Comparison of ENCODE assay signal across 1 cellular context in the genomic region with DNA sequence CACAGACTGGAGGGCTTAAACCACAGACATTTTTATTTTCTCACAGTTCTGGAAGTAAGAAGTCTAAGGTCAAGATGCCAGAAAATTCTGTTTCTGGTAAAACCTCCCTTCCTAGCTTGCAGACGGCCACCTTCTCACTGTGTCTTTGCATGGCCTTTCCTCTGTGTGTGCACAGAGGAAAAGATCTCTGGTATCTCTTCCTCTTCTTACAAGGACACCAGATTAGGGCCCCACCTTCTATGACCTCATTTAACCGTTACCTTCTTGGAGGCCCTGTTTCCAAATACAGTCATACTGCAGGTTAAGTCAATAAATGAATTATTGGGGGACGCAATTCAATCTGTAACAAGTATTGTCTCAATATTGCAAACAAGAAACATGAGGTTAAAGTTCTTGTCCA.
A peak's percentile ranks its signal among the peaks of the same experiment; 100 is the strongest.
TF ChIP-seq lines count a peak whose summit lies in the region.

No MANE protein-coding gene starts in this region.

TF ChIP-seq in K562, 482 proteins besides CTCF, POLR2A, EP300 and RAD21 (continued from another document):
- TF ChIP-seq, protein P1, sequence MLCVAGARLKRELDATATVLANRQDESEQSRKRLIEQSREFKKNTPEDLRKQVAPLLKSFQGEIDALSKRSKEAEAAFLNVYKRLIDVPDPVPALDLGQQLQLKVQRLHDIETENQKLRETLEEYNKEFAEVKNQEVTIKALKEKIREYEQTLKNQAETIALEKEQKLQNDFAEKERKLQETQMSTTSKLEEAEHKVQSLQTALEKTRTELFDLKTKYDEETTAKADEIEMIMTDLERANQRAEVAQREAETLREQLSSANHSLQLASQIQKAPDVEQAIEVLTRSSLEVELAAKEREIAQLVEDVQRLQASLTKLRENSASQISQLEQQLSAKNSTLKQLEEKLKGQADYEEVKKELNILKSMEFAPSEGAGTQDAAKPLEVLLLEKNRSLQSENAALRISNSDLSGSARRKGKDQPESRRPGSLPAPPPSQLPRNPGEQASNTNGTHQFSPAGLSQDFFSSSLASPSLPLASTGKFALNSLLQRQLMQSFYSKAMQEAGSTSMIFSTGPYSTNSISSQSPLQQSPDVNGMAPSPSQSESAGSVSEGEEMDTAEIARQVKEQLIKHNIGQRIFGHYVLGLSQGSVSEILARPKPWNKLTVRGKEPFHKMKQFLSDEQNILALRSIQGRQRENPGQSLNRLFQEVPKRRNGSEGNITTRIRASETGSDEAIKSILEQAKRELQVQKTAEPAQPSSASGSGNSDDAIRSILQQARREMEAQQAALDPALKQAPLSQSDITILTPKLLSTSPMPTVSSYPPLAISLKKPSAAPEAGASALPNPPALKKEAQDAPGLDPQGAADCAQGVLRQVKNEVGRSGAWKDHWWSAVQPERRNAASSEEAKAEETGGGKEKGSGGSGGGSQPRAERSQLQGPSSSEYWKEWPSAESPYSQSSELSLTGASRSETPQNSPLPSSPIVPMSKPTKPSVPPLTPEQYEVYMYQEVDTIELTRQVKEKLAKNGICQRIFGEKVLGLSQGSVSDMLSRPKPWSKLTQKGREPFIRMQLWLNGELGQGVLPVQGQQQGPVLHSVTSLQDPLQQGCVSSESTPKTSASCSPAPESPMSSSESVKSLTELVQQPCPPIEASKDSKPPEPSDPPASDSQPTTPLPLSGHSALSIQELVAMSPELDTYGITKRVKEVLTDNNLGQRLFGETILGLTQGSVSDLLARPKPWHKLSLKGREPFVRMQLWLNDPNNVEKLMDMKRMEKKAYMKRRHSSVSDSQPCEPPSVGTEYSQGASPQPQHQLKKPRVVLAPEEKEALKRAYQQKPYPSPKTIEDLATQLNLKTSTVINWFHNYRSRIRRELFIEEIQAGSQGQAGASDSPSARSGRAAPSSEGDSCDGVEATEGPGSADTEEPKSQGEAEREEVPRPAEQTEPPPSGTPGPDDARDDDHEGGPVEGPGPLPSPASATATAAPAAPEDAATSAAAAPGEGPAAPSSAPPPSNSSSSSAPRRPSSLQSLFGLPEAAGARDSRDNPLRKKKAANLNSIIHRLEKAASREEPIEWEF (CRISPR knock-in tag; IDR thresholded peaks at IDR 0.05): no peak
- TF ChIP-seq NR2C1 (IDR thresholded peaks at IDR 0.05) (no peak), NR2C1 (tag; IDR thresholded peaks at IDR 0.05) (0 out of 2 replicates have a peak, but pooled peaks have one; percentile 39), NRF1 (conservative IDR thresholded peaks at IDR 0.05 in 1 of 2, IDR thresholded peaks at IDR 0.05 in 1 of 2) (no peak), DPF2 (IDR thresholded peaks at IDR 0.05) (peak; percentile 23; the same call in 1 of the 2 replicates), U2AF1 (optimal IDR thresholded peaks at IDR 0.05; ENCODE audit: low read depth, low read length) (no peak), JUND (IDR thresholded peaks at IDR 0.05; ENCODE audit: borderline replicate concordance, low read depth, low read length) (peak; percentile 80), JUND (tag; IDR thresholded peaks at IDR 0.05; ENCODE audit: borderline replicate concordance, low read depth, low read length) (peak; percentile 83; the same call in 1 of the 3 replicates), LCOR (CRISPR knock-in tag; IDR thresholded peaks at IDR 0.05) (no peak), ZNF766 (CRISPR knock-in tag; conservative IDR thresholded peaks at IDR 0.05) (0 out of 2 replicates have a peak, but pooled peaks have one; percentile 48), ATF7 (IDR thresholded peaks at IDR 0.05) (peak; percentile 84), SPI1 (IDR thresholded peaks at IDR 0.05; ENCODE audit: borderline replicate concordance, low read depth, low read length) (peak; percentile 40; the same call in 1 of the 2 replicates), ETV6 (IDR thresholded peaks at IDR 0.05; ENCODE audit: borderline replicate concordance in 1 of 2, low read depth in 2 of 2, low read length in 1 of 2) (no peak), ETV6 (CRISPR knock-in tag; IDR thresholded peaks at IDR 0.05; ENCODE audit: borderline replicate concordance) (no peak), NR2C2 (CRISPR knock-in tag; IDR thresholded peaks at IDR 0.05) (no peak), NR2C2 (tag; IDR thresholded peaks at IDR 0.05) (peak; percentile 46; the same call in 1 of the 2 replicates), ATF1 (CRISPR knock-in tag; IDR thresholded peaks at IDR 0.05) (no peak), ATF1 (tag; IDR thresholded peaks at IDR 0.05) (0 out of 2 replicates have a peak, but pooled peaks have one; percentile 16), NR4A1 (CRISPR knock-in tag; IDR thresholded peaks at IDR 0.05) (no peak), NR4A1 (tag; IDR thresholded peaks at IDR 0.05) (no peak), ETV5 (CRISPR knock-in tag; IDR thresholded peaks at IDR 0.05; ENCODE audit: low read depth) (no peak), STAG1 (CRISPR knock-in tag; IDR thresholded peaks at IDR 0.05; ENCODE audit: borderline replicate concordance) (no peak), ZNF717 (CRISPR knock-in tag; IDR thresholded peaks at IDR 0.05) (no peak), ZSCAN29 (IDR thresholded peaks at IDR 0.05) (no peak), ZNF134 (CRISPR knock-in tag; conservative IDR thresholded peaks at IDR 0.05) (peak; percentile 46; the same call in 1 of the 2 replicates), ESRRA (IDR thresholded peaks at IDR 0.05; ENCODE audit: borderline replicate concordance, low read depth) (0 out of 2 replicates have a peak, but pooled peaks have one; percentile 25), COPS2 (conservative IDR thresholded peaks at IDR 0.05) (no peak), ZNF551 (CRISPR knock-in tag; IDR thresholded peaks at IDR 0.05) (no peak), SRF (CRISPR knock-in tag; IDR thresholded peaks at IDR 0.05) (peak in 1 of 2 experiments; percentile 30; a peak in 1 of 4 replicates), CXXC5 (CRISPR knock-in tag; IDR thresholded peaks at IDR 0.05) (no peak), RBM34 (IDR thresholded peaks at IDR 0.05; ENCODE audit: borderline replicate concordance, insufficient read depth, low read length) (no peak), ZNF707 (CRISPR knock-in tag; conservative IDR thresholded peaks at IDR 0.05) (no peak), FOS (IDR thresholded peaks at IDR 0.05; ENCODE audit: extremely low read depth, insufficient read length) (no peak), ZNF175 (CRISPR knock-in tag; IDR thresholded peaks at IDR 0.05; ENCODE audit: low read depth) (no peak), PTBP1 (IDR thresholded peaks at IDR 0.05; ENCODE audit: low read depth, low read length) (no peak)
- TF ChIP-seq, protein P2, sequence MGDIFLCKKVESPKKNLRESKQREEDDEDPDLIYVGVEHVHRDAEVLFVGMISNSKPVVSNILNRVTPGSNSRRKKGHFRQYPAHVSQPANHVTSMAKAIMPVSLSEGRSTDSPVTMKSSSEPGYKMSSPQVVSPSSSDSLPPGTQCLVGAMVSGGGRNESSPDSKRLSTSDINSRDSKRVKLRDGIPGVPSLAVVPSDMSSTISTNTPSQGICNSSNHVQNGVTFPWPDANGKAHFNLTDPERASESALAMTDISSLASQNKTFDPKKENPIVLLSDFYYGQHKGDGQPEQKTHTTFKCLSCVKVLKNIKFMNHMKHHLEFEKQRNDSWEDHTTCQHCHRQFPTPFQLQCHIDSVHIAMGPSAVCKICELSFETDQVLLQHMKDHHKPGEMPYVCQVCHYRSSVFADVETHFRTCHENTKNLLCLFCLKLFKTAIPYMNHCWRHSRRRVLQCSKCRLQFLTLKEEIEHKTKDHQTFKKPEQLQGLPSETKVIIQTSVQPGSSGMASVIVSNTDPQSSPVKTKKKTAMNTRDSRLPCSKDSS (IDR thresholded peaks at IDR 0.05; ENCODE audit: low read depth, partially characterized antibody): no peak
- TF ChIP-seq, protein P3, sequence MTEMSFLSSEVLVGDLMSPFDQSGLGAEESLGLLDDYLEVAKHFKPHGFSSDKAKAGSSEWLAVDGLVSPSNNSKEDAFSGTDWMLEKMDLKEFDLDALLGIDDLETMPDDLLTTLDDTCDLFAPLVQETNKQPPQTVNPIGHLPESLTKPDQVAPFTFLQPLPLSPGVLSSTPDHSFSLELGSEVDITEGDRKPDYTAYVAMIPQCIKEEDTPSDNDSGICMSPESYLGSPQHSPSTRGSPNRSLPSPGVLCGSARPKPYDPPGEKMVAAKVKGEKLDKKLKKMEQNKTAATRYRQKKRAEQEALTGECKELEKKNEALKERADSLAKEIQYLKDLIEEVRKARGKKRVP (CRISPR knock-in tag; IDR thresholded peaks at IDR 0.05): no peak
- TF ChIP-seq, protein P4, sequence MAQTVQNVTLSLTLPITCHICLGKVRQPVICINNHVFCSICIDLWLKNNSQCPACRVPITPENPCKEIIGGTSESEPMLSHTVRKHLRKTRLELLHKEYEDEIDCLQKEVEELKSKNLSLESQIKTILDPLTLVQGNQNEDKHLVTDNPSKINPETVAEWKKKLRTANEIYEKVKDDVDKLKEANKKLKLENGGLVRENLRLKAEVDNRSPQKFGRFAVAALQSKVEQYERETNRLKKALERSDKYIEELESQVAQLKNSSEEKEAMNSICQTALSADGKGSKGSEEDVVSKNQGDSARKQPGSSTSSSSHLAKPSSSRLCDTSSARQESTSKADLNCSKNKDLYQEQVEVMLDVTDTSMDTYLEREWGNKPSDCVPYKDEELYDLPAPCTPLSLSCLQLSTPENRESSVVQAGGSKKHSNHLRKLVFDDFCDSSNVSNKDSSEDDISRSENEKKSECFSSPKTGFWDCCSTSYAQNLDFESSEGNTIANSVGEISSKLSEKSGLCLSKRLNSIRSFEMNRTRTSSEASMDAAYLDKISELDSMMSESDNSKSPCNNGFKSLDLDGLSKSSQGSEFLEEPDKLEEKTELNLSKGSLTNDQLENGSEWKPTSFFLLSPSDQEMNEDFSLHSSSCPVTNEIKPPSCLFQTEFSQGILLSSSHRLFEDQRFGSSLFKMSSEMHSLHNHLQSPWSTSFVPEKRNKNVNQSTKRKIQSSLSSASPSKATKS (CRISPR knock-in tag; IDR thresholded peaks at IDR 0.05): no peak
- TF ChIP-seq, protein P5, sequence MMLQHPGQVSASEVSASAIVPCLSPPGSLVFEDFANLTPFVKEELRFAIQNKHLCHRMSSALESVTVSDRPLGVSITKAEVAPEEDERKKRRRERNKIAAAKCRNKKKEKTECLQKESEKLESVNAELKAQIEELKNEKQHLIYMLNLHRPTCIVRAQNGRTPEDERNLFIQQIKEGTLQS (IDR thresholded peaks at IDR 0.05): peak; percentile 53; the same call in 1 of the 2 replicates
- TF ChIP-seq, protein P5 (CRISPR knock-in tag; conservative IDR thresholded peaks at IDR 0.05): no peak
- TF ChIP-seq, protein P6, sequence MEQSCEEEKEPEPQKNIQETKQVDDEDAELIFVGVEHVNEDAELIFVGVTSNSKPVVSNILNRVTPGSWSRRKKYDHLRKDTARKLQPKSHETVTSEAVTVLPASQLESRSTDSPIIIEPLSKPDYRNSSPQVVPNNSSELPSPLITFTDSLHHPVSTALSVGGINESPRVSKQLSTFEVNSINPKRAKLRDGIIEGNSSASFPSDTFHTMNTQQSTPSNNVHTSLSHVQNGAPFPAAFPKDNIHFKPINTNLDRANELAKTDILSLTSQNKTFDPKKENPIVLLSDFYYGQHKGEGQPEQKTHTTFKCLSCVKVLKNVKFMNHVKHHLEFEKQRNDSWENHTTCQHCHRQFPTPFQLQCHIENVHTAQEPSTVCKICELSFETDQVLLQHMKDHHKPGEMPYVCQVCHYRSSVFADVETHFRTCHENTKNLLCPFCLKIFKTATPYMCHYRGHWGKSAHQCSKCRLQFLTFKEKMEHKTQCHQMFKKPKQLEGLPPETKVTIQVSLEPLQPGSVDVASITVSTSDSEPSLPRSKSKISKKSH (CRISPR knock-in tag; IDR thresholded peaks at IDR 0.05): no peak
- TF ChIP-seq, protein P7, sequence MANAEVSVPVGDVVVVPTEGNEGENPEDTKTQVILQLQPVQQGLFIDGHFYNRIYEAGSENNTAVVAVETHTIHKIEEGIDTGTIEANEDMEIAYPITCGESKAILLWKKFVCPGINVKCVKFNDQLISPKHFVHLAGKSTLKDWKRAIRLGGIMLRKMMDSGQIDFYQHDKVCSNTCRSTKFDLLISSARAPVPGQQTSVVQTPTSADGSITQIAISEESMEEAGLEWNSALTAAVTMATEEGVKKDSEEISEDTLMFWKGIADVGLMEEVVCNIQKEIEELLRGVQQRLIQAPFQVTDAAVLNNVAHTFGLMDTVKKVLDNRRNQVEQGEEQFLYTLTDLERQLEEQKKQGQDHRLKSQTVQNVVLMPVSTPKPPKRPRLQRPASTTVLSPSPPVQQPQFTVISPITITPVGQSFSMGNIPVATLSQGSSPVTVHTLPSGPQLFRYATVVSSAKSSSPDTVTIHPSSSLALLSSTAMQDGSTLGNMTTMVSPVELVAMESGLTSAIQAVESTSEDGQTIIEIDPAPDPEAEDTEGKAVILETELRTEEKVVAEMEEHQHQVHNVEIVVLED (CRISPR knock-in tag; IDR thresholded peaks at IDR 0.05): 0 out of 2 replicates have a peak, but pooled peaks have one; percentile 3
- TF ChIP-seq, protein P8, sequence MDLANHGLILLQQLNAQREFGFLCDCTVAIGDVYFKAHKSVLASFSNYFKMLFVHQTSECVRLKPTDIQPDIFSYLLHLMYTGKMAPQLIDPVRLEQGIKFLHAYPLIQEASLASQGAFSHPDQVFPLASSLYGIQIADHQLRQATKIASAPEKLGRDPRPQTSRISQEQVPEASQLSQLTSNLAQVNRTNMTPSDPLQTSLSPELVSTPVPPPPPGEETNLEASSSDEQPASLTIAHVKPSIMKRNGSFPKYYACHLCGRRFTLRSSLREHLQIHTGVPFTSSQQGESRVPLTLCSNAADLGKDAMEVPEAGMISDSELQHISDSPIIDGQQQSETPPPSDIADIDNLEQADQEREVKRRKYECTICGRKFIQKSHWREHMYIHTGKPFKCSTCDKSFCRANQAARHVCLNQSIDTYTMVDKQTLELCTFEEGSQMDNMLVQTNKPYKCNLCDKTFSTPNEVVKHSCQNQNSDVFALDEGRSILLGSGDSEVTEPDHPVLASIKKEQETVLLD (IDR thresholded peaks at IDR 0.05): no peak
- TF ChIP-seq, protein P9, sequence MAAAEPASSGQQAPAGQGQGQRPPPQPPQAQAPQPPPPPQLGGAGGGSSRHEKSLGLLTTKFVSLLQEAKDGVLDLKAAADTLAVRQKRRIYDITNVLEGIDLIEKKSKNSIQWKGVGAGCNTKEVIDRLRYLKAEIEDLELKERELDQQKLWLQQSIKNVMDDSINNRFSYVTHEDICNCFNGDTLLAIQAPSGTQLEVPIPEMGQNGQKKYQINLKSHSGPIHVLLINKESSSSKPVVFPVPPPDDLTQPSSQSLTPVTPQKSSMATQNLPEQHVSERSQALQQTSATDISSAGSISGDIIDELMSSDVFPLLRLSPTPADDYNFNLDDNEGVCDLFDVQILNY (CRISPR knock-in tag; IDR thresholded peaks at IDR 0.05): no peak
- TF ChIP-seq, protein P10, sequence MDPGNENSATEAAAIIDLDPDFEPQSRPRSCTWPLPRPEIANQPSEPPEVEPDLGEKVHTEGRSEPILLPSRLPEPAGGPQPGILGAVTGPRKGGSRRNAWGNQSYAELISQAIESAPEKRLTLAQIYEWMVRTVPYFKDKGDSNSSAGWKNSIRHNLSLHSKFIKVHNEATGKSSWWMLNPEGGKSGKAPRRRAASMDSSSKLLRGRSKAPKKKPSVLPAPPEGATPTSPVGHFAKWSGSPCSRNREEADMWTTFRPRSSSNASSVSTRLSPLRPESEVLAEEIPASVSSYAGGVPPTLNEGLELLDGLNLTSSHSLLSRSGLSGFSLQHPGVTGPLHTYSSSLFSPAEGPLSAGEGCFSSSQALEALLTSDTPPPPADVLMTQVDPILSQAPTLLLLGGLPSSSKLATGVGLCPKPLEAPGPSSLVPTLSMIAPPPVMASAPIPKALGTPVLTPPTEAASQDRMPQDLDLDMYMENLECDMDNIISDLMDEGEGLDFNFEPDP (CRISPR knock-in tag; IDR thresholded peaks at IDR 0.05): no peak
